In the genomic region with DNA sequence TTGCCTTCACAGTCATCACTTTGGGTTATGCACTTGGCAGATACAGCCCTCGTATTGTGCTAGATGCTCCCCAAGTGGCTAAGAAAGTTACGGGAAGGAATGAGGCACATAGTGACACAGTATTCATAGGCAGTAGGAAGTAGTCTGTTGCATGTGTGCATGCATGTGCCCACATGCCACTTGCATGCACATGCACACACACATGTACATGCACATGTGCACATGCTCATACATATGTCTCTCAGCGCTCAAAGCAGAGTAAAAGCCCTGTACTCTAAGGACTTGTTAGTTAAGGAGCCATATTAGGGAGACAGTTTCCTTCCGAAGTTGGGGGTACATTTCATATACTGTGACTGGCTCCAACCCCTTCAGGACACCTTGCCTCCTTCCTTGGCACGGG, we compare ENCODE assay signal across 35 cellular contexts.
A peak's percentile ranks its signal among the peaks of the same experiment; 100 is the strongest.
DNase-seq lines count a peak whose midpoint lies in the region; ATAC-seq, FAIRE-seq and TF ChIP-seq lines count a peak whose summit lies in the region.
"Had no signal": no experiment of that assay in that cellular context is flagged by ENCODE, and none has a peak within 500 bp of the region (broad histone marks: within the 10 kb centered on the region; RNA-seq: fewer than 3 reads in every experiment).

No MANE protein-coding gene starts in this region.

- POLR2A ChIA-PET in HepG2 (lab: Yijun Ruan, JAX) (no interaction called here), WTC11 (lab: Charles Lee) (no interaction called here)

- no peak for TF ChIP-seq RAD21 in HepG2 (CRISPR knock-in tag; IDR thresholded peaks at IDR 0.05)

- ATAC-seq in activated CD8-positive, alpha-beta memory T cell treated with anti-CD3 and anti-CD28 coated beads, Interleukin-2, amount 10 ng/mL, durations not matched to agents 7 days and 5 days, result no peak
- no peak for ATAC-seq in HepG2
- ATAC-seq in right lobe of liver, result no peak
- no peak for ATAC-seq in WTC11
- ATAC-seq: A549; CD8-positive, alpha-beta T cell had no signal

- BruUV-seq in HepG2 (replicated peaks; lab: Mats Ljungman, UMichigan), result no TSS peak

- H3K9me1 ChIP-seq in keratinocyte (ENCODE audit: control insufficient read depth, extremely low read depth, insufficient read depth, low read length), result no peaks in the 10 kb centered on the region

- H3K27ac ChIP-seq in HepG2 (ENCODE audit: extremely low read length, insufficient read depth, low read length), result no peak overlapping the region
- no peak overlapping the region for H3K27ac ChIP-seq in right lobe of liver
- H3K27ac ChIP-seq in keratinocyte (ENCODE audit: control insufficient read depth, insufficient read depth, low read length), result no peak overlapping the region
- H3K27ac ChIP-seq: 22Rv1; A549; BLaER1; BLaER1 treated with 17β-estradiol and CSF1 and Interleukin-3, amounts not matched to agents 10 nM and 100 nM; C4-2B had no signal

- TF ChIP-seq EP300 in HepG2 (IDR thresholded peaks at IDR 0.05; ENCODE audit: low read depth in 2 of 2, low read length in 2 of 2), result no peak
- no peak for TF ChIP-seq EP300 in HepG2 (CRISPR knock-in tag; IDR thresholded peaks at IDR 0.05; ENCODE audit: borderline replicate concordance)

- no peaks in the 10 kb centered on the region for H3K9me3 Mint-ChIP-seq in activated CD8-positive, alpha-beta memory T cell treated with anti-CD3 and anti-CD28 coated beads, Interleukin-2, amount 10 ng/mL, durations not matched to agents 7 days and 5 days (ENCODE audit: low read depth)
- H3K9me3 Mint-ChIP-seq in WTC11 (no peaks in the 10 kb centered on the region), CD14-positive monocyte (peaks cover 0 to 2% (median 0%) of the 10 kb centered on the region in 7 donors)
- H3K9me3 Mint-ChIP-seq: CD4-positive, alpha-beta memory T cell; CD4-positive, alpha-beta T cell; CD4-positive, CD25-positive, alpha-beta regulatory T cell; CD8-positive, alpha-beta memory T cell; CD8-positive, alpha-beta T cell had no signal

- CTCF ChIA-PET in activated CD8-positive, alpha-beta memory T cell treated with anti-CD3 and anti-CD28 coated beads, Interleukin-2, amount 10 ng/mL, durations not matched to agents 7 days and 5 days (lab: Charles Lee), result no interaction called here
- CTCF ChIA-PET in HepG2 (lab: Yijun Ruan, JAX; ENCODE audit: low intra/inter-chr PET ratio, low total read pairs), result no interaction called here
- CTCF ChIA-PET in WTC11 (lab: Charles Lee), result no interaction called here

- H3K9ac ChIP-seq in HepG2 (ENCODE audit: insufficient read depth, low read depth, low read length), result no peak overlapping the region
- no peak overlapping the region for H3K9ac ChIP-seq in keratinocyte (ENCODE audit: control insufficient read depth, extremely low read depth, insufficient read depth, low read length)
- H3K9ac ChIP-seq: BLaER1; BLaER1 treated with 17β-estradiol and CSF1 and Interleukin-3, amounts not matched to agents 10 nM and 100 nM had no signal

- TF ChIP-seq POLR2A in HepG2 (IDR thresholded peaks at IDR 0.05; ENCODE audit: insufficient read depth in 1 of 2, low read depth in 2 of 2, low read length in 2 of 2) (no peak), right lobe of liver (IDR thresholded peaks at IDR 0.05) (no peak)

- in situ Hi-C loops in HepG2 (cut with HindIII; ENCODE audit: extremely low pct_ligation_motif_present, low pct_unique_long_range_greater_than_20kb), result no loop called here

- no peaks in the 10 kb centered on the region for H3K36me3 Mint-ChIP-seq in activated CD8-positive, alpha-beta memory T cell treated with anti-CD3 and anti-CD28 coated beads, Interleukin-2, amount 10 ng/mL, durations not matched to agents 7 days and 5 days
- no peaks in the 10 kb centered on the region for H3K36me3 Mint-ChIP-seq in WTC11
- no peaks in the 10 kb centered on the region for H3K36me3 Mint-ChIP-seq in CD14-positive monocyte

- peak; percentile 8 for DNase-seq in activated CD8-positive, alpha-beta memory T cell treated with anti-CD3 and anti-CD28 coated beads, Interleukin-2, amount 10 ng/mL, durations not matched to agents 7 days and 5 days
- DNase-seq in activated CD8-positive, alpha-beta memory T cell treated with anti-CD3 and anti-CD28 coated beads for 24 hours, result no peak
- DNase-seq in HepG2 (ENCODE audit: low spot score) (no peak), right lobe of liver (no peak), WTC11 (ENCODE audit: low spot score) (no peak), keratinocyte (ENCODE audit: low read depth, low spot score) (no peak), AG20443 (ENCODE audit: low spot score) (no peak), CD14-positive monocyte (ENCODE audit: low spot score) (no peak)
- DNase-seq: 8988T; ACHN; BE2C; C1 segment of cervical spinal cord; Caco-2; Calu3; CD4-positive, alpha-beta memory T cell; CD4-positive, alpha-beta T cell; CD4-positive, CD25-positive, alpha-beta regulatory T cell; CD8-positive, alpha-beta memory T cell; CD8-positive, alpha-beta T cell; COR-L47; DMS 273 treated with DMSO at 0.1 percent for 48 hours; DMS153; DMS53; DMS79; DMS79 treated with DMSO at 0.1 percent for 48 hours; DND-41; EL had no signal

- H3K4me3 ChIP-seq in HepG2 (replicated peaks in 1 of 3; ENCODE audit: insufficient read depth in 1 of 3, low read depth in 2 of 3, low read length in 3 of 3), result no peak overlapping the region
- no peak overlapping the region for H3K4me3 ChIP-seq in right lobe of liver
- H3K4me3 ChIP-seq in keratinocyte (ENCODE audit: control insufficient read depth in 2 of 3, extremely low read depth in 1 of 3, insufficient read depth in 2 of 3, low read depth in 1 of 3, low read length in 3 of 3), result no peak overlapping the region
- H3K4me3 ChIP-seq: A549; BLaER1; BLaER1 treated with 17β-estradiol and CSF1 and Interleukin-3, amounts not matched to agents 10 nM and 100 nM had no signal

- no peak overlapping the region for H2AFZ ChIP-seq in HepG2 (ENCODE audit: low read length)
- no peak overlapping the region for H2AFZ ChIP-seq in keratinocyte (ENCODE audit: control insufficient read depth, low read length)

- H3K27ac Mint-ChIP-seq in activated CD8-positive, alpha-beta memory T cell treated with anti-CD3 and anti-CD28 coated beads, Interleukin-2, amount 10 ng/mL, durations not matched to agents 7 days and 5 days, result no peak overlapping the region
- H3K27ac Mint-ChIP-seq in WTC11 (0 out of 2 replicates have a peak overlapping the region, but pooled peaks have one; percentile 26), CD14-positive monocyte (no peak overlapping the region)
- H3K27ac Mint-ChIP-seq: B cell; CD4-positive, alpha-beta memory T cell; CD4-positive, alpha-beta T cell; CD4-positive, CD25-positive, alpha-beta regulatory T cell; CD8-positive, alpha-beta memory T cell; CD8-positive, alpha-beta T cell had no signal

- intact Hi-C loops in HepG2 (cut with micrococcal nuclease; ENCODE audit: unreplicated experiment), result no loop called here
- intact Hi-C loops in right lobe of liver (cut with DNase I), result no loop called here
- intact Hi-C loops in CD14-positive monocyte (cut with micrococcal nuclease), result no loop called here

- FAIRE-seq in HepG2 (lab: Jason Lieb, UNC), result no peak
- FAIRE-seq in keratinocyte (lab: Jason Lieb, UNC), result peak; percentile 20
- FAIRE-seq: A204.1, A549, D721Med had no signal

- H3K4me1 ChIP-seq in HepG2 (ENCODE audit: insufficient read depth, low read length), result no peaks in the 10 kb centered on the region
- H3K4me1 ChIP-seq in right lobe of liver, result no peaks in the 10 kb centered on the region
- H3K4me1 ChIP-seq in keratinocyte (ENCODE audit: control insufficient read depth, extremely low read depth, insufficient read depth, low read length), result peaks cover 5% of the 10 kb centered on the region

- 98% methylated on average over 5 of the region's 5 CpGs for WGBS in HepG2 (ENCODE audit: low lambda C conversion rate)
- whole genome bisulfite sequencing in right lobe of liver (ENCODE audit: insufficient coverage, low coverage, low lambda C conversion rate, missing lambda C conversion rate), result 71% methylated on average over 3 of the region's 5 CpGs

- no peaks in the 10 kb centered on the region for H3K27me3 Mint-ChIP-seq in activated CD8-positive, alpha-beta memory T cell treated with anti-CD3 and anti-CD28 coated beads, Interleukin-2, amount 10 ng/mL, durations not matched to agents 7 days and 5 days
- no peaks in the 10 kb centered on the region for H3K27me3 Mint-ChIP-seq in WTC11 (ENCODE audit: low read depth)
- H3K27me3 Mint-ChIP-seq in CD14-positive monocyte (ENCODE audit: low read depth in 3 of 3), result peaks cover 0 to 2% (median 1%) of the 10 kb centered on the region in 3 donors
- H3K27me3 Mint-ChIP-seq: B cell; CD4-positive, alpha-beta memory T cell; CD4-positive, alpha-beta T cell; CD4-positive, CD25-positive, alpha-beta regulatory T cell; CD8-positive, alpha-beta memory T cell had no signal

- H3K9me3 ChIP-seq in HepG2 (ENCODE audit: low read length), result no peaks in the 10 kb centered on the region
- no peaks in the 10 kb centered on the region for H3K9me3 ChIP-seq in right lobe of liver
- no peaks in the 10 kb centered on the region for H3K9me3 ChIP-seq in keratinocyte (ENCODE audit: control insufficient read depth, low read depth, low read length)
- H3K9me3 ChIP-seq: A549; BE2C; BLaER1; BLaER1 treated with 17β-estradiol and CSF1 and Interleukin-3, amounts not matched to agents 10 nM and 100 nM; Caco-2 had no signal

- no peaks in the 10 kb centered on the region for H3K79me2 ChIP-seq in HepG2 (ENCODE audit: insufficient read depth, low read length)
- H3K79me2 ChIP-seq in keratinocyte (ENCODE audit: control insufficient read depth, insufficient read depth, low read length), result no peaks in the 10 kb centered on the region

- H3K27me3 ChIP-seq in HepG2 (ENCODE audit: control insufficient read depth in 1 of 2, insufficient read depth in 2 of 2, low read length in 2 of 2) (no peaks in the 10 kb centered on the region), right lobe of liver (no peaks in the 10 kb centered on the region), keratinocyte (ENCODE audit: control insufficient read depth, extremely low read depth, insufficient read depth, low read length) (no peaks in the 10 kb centered on the region)
- H3K27me3 ChIP-seq: BE2C; BLaER1; BLaER1 treated with 17β-estradiol and CSF1 and Interleukin-3, amounts not matched to agents 10 nM and 100 nM had no signal

- dilution Hi-C loops in keratinocyte (cut with MboI; ENCODE audit: extremely low pct_ligation_motif_present, low sequenced_read_pairs), result no loop called here

- H3K36me3 ChIP-seq in HepG2 (replicated peaks in 1 of 2; ENCODE audit: control insufficient read depth in 1 of 2, insufficient read depth in 2 of 2, low read length in 2 of 2), result no peaks in the 10 kb centered on the region
- H3K36me3 ChIP-seq in right lobe of liver, result no peaks in the 10 kb centered on the region
- peaks cover 3 to 5% of the 10 kb centered on the region in 2 experiments for H3K36me3 ChIP-seq in keratinocyte (ENCODE audit: control insufficient read depth in 2 of 2, extremely low read depth in 1 of 2, insufficient read depth in 2 of 2, low read length in 2 of 2)
- H3K36me3 ChIP-seq: BE2C, BLaER1 had no signal

- TF ChIP-seq CTCF in HepG2 (CRISPR knock-in tag; IDR thresholded peaks at IDR 0.05), result no peak
- no peak for TF ChIP-seq CTCF in right lobe of liver (IDR thresholded peaks at IDR 0.05)
- no peak for TF ChIP-seq CTCF in WTC11 (IDR thresholded peaks at IDR 0.05)
- no peak for TF ChIP-seq CTCF in keratinocyte (optimal IDR thresholded peaks at IDR 0.05 in 1 of 3, IDR thresholded peaks at IDR 0.05 in 1 of 3, conservative IDR thresholded peaks at IDR 0.05 in 1 of 3; ENCODE audit: extremely low read depth in 1 of 3, insufficient read depth in 2 of 3, low read length in 3 of 3)
- TF ChIP-seq CTCF in CD14-positive monocyte (IDR thresholded peaks at IDR 0.05), result no peak

- peaks cover 4% of the 10 kb centered on the region for H3K4me1 Mint-ChIP-seq in activated CD8-positive, alpha-beta memory T cell treated with anti-CD3 and anti-CD28 coated beads, Interleukin-2, amount 10 ng/mL, durations not matched to agents 7 days and 5 days
- no peaks in the 10 kb centered on the region; the same call in 1 of the 2 replicates for H3K4me1 Mint-ChIP-seq in WTC11
- no peaks in the 10 kb centered on the region for H3K4me1 Mint-ChIP-seq in CD14-positive monocyte
- H3K4me1 Mint-ChIP-seq: B cell had no signal

- no peak overlapping the region for H3K4me3 Mint-ChIP-seq in activated CD8-positive, alpha-beta memory T cell treated with anti-CD3 and anti-CD28 coated beads, Interleukin-2, amount 10 ng/mL, durations not matched to agents 7 days and 5 days
- H3K4me3 Mint-ChIP-seq in WTC11 (no peak overlapping the region), CD14-positive monocyte (no peak overlapping the region)
- H3K4me3 Mint-ChIP-seq: B cell; CD4-positive, alpha-beta memory T cell; CD4-positive, alpha-beta T cell; CD4-positive, CD25-positive, alpha-beta regulatory T cell; CD8-positive, alpha-beta T cell had no signal

- no peaks in the 10 kb centered on the region for H4K20me1 ChIP-seq in HepG2 (ENCODE audit: insufficient read depth, low read length)
- no peaks in the 10 kb centered on the region for H4K20me1 ChIP-seq in keratinocyte (ENCODE audit: control insufficient read depth, extremely low read depth, insufficient read depth, low read length)

- H3K4me2 ChIP-seq in HepG2 (ENCODE audit: low read depth, low read length) (no peak overlapping the region), keratinocyte (ENCODE audit: control insufficient read depth, extremely low read depth, insufficient read depth, low read depth, low read length) (no peak overlapping the region)
- H3K4me2 ChIP-seq: A549, BLaER1 had no signal
